Comparison of ENCODE assay signal across 33 cellular contexts in the genomic region with DNA sequence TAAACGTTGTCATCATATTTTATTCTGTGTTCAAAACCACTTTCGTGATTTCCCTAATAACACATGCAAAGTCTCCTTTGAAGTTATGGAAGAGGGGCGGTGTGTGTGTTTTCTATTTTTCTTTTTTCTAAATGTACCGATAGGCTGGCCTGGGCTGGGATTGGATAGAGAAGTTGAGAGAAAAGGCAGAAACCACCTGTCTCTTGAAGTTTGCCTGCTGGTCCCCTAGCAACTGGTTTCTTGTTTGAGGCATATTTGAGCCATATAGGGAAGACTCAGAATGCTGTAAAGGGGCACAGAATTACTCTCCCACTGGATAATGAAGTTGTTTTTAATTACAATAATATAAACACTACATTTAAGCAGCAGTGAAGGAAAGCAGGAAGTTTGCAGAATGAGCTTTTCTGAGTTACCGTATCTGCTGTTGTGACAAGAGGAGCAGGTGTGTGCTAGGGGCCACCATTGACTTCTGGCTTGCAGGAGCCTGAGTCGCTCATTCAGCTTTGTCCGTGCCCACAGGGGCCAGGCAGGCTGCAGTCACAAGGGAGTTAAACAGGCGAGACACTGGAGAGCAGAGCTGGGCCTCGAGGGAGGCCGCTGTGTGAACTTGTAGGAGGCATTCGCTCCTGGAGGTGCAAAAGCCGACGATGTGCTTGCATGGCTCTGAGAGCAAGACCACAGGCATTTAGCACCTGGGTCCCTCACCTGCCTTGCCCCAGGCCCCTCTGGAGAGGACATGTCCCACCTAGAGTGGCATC.
DNase-seq lines count a peak whose midpoint lies in the region; ATAC-seq, FAIRE-seq and TF ChIP-seq lines count a peak whose summit lies in the region.
"Had no signal": no experiment of that assay in that cellular context is flagged by ENCODE, and none has a peak within 500 bp of the region (broad histone marks: within the 10 kb centered on the region; RNA-seq: fewer than 3 reads in every experiment).

No MANE protein-coding gene starts in this region.

- H3K27ac Mint-ChIP-seq in activated CD4-positive, alpha-beta T cell treated with anti-CD3 and anti-CD28 coated beads for 36 hours = no peak overlapping the region
- no peak overlapping the region for H3K27ac Mint-ChIP-seq in CD8-positive, alpha-beta memory T cell
- H3K27ac Mint-ChIP-seq: activated CD8-positive, alpha-beta T cell treated with anti-CD3 and anti-CD28 coated beads for 36 hours; activated T-helper 2 cell treated with anti-CD3 and anti-CD28 coated beads, Interferon-gamma antibody, Interleukin-2, Interleukin-4, amounts not matched to agents 10 μg/mL and 5 μg/mL and 100 μg/mL, durations not matched to agents 14 hours and 24 hours and 36 hours; CD4-positive, CD25-positive, alpha-beta regulatory T cell; mesothelial cell of epicardium; naive B cell; stimulated activated naive CD8-positive, alpha-beta T cell treated with anti-CD3 and anti-CD28 coated beads, Interleukin-15, amount 100 ng/mL, for 72 hours; T-helper 2 cell treated with Interferon-gamma antibody and Interleukin-4, amounts not matched to agents 5 μg/mL and 100 μg/mL, for 36 hours had no signal

- ATAC-seq in activated CD4-positive, alpha-beta T cell treated with anti-CD3 and anti-CD28 coated beads for 36 hours = no peak
- ATAC-seq: activated CD8-positive, alpha-beta T cell treated with anti-CD3 and anti-CD28 coated beads for 36 hours; HCT116; heart right ventricle; psoas muscle; stimulated activated naive CD8-positive, alpha-beta T cell treated with anti-CD3 and anti-CD28 coated beads, Interleukin-15, amount 100 ng/mL, for 72 hours had no signal

- no peaks in the 10 kb centered on the region for H3K4me1 Mint-ChIP-seq in activated CD4-positive, alpha-beta T cell treated with anti-CD3 and anti-CD28 coated beads for 36 hours
- no peaks in the 10 kb centered on the region for H3K4me1 Mint-ChIP-seq in CD8-positive, alpha-beta memory T cell
- H3K4me1 Mint-ChIP-seq: naive B cell had no signal

- H3K4me3 ChIP-seq in OCI-LY3 (ENCODE audit: low read length) = no peak overlapping the region
- H3K4me3 ChIP-seq in CD8-positive, alpha-beta memory T cell (ENCODE audit: low read length) = no peak overlapping the region
- H3K4me3 ChIP-seq: dorsolateral prefrontal cortex, heart right ventricle, psoas muscle, sigmoid colon, thoracic aorta, uterus had no signal

- CTCF ChIA-PET in activated CD4-positive, alpha-beta T cell treated with anti-CD3 and anti-CD28 coated beads for 36 hours (lab: Charles Lee) = interaction anchor here (0.7 to 1.8 kb wide), 3 partner anchors 95 to 616 kb away, joined by 3 to 7 read pairs (median 4); no protein-coding TSS in a partner anchor
- CTCF ChIA-PET in CD8-positive, alpha-beta memory T cell (lab: Charles Lee) = interaction anchor here (0.7 to 2.4 kb wide), 2 partner anchors 9 to 20 kb away, joined by 3 to 5 read pairs; no protein-coding TSS in a partner anchor

- no peaks in the 10 kb centered on the region for H3K36me3 Mint-ChIP-seq in activated CD4-positive, alpha-beta T cell treated with anti-CD3 and anti-CD28 coated beads for 36 hours (ENCODE audit: low read depth)
- H3K36me3 Mint-ChIP-seq in CD8-positive, alpha-beta memory T cell = no peaks in the 10 kb centered on the region
- H3K36me3 Mint-ChIP-seq: CD4-positive, CD25-positive, alpha-beta regulatory T cell; naive B cell had no signal

- peak overlapping the region; percentile 52; the same call in 1 of the 2 replicates for H2AFZ ChIP-seq in OCI-LY3 (ENCODE audit: low read depth, low read length)

- FAIRE-seq in GM12891 (lab: Jason Lieb, UNC) = peak; percentile 65
- FAIRE-seq: A204.1, D721Med had no signal

- no peak overlapping the region for H3K4me3 Mint-ChIP-seq in activated CD4-positive, alpha-beta T cell treated with anti-CD3 and anti-CD28 coated beads for 36 hours
- H3K4me3 Mint-ChIP-seq in CD8-positive, alpha-beta memory T cell = no peak overlapping the region
- H3K4me3 Mint-ChIP-seq: activated CD8-positive, alpha-beta T cell treated with anti-CD3 and anti-CD28 coated beads for 36 hours; CD4-positive, CD25-positive, alpha-beta regulatory T cell; mesothelial cell of epicardium; naive B cell; stimulated activated naive CD8-positive, alpha-beta T cell treated with anti-CD3 and anti-CD28 coated beads, Interleukin-15, amount 100 ng/mL, for 72 hours; T-helper 2 cell treated with Interferon-gamma antibody and Interleukin-4, amounts not matched to agents 5 μg/mL and 100 μg/mL, for 36 hours had no signal

- H3K9ac ChIP-seq in OCI-LY3 (ENCODE audit: low read length) = no peak overlapping the region

- peaks cover 21% of the 10 kb centered on the region for H3K4me1 ChIP-seq in OCI-LY3 (ENCODE audit: low read length)
- H3K4me1 ChIP-seq in CD8-positive, alpha-beta memory T cell (ENCODE audit: insufficient read depth, low read length) = no peaks in the 10 kb centered on the region
- H3K4me1 ChIP-seq: psoas muscle, uterus had no signal

- no peak for TF ChIP-seq CTCF in OCI-LY3 (IDR thresholded peaks at IDR 0.05; ENCODE audit: low read depth, low read length)

- intact Hi-C loops in activated CD4-positive, alpha-beta T cell treated with anti-CD3 and anti-CD28 coated beads for 36 hours (cut with DNase I, micrococcal nuclease) = no loop called here

- H4K20me1 ChIP-seq in OCI-LY3 (ENCODE audit: insufficient read depth, low read length) = no peaks in the 10 kb centered on the region

- no peaks in the 10 kb centered on the region for H3K79me2 ChIP-seq in OCI-LY3 (ENCODE audit: low read length)

- POLR2A ChIA-PET in activated CD4-positive, alpha-beta T cell treated with anti-CD3 and anti-CD28 coated beads for 36 hours (lab: Charles Lee) = no interaction called here
- POLR2A ChIA-PET in CD8-positive, alpha-beta memory T cell (lab: Charles Lee) = no interaction called here

- no peaks in the 10 kb centered on the region for H3K9me3 Mint-ChIP-seq in activated CD4-positive, alpha-beta T cell treated with anti-CD3 and anti-CD28 coated beads for 36 hours (ENCODE audit: low read depth)
- H3K9me3 Mint-ChIP-seq in CD8-positive, alpha-beta memory T cell = no peaks in the 10 kb centered on the region
- H3K9me3 Mint-ChIP-seq: activated CD8-positive, alpha-beta T cell treated with anti-CD3 and anti-CD28 coated beads for 36 hours; activated T-helper 2 cell treated with anti-CD3 and anti-CD28 coated beads, Interferon-gamma antibody, Interleukin-2, Interleukin-4, amounts not matched to agents 10 μg/mL and 5 μg/mL and 100 μg/mL, durations not matched to agents 14 hours and 24 hours and 36 hours; naive B cell; stimulated activated naive CD8-positive, alpha-beta T cell treated with anti-CD3 and anti-CD28 coated beads, Interleukin-15, amount 100 ng/mL, for 72 hours; T-helper 2 cell treated with Interferon-gamma antibody and Interleukin-4, amounts not matched to agents 5 μg/mL and 100 μg/mL, for 36 hours had no signal

- peaks cover 6% of the 10 kb centered on the region for H3K27me3 Mint-ChIP-seq in activated CD4-positive, alpha-beta T cell treated with anti-CD3 and anti-CD28 coated beads for 36 hours
- H3K27me3 Mint-ChIP-seq in CD8-positive, alpha-beta memory T cell = peaks cover 5 to 18% of the 10 kb centered on the region in 2 donors

- TF ChIP-seq POLR2A in GM12891 (IDR thresholded peaks at IDR 0.05; ENCODE audit: low read depth, low read length) = no peak

- H3K27ac ChIP-seq in OCI-LY3 (ENCODE audit: low read length) = no peak overlapping the region
- H3K27ac ChIP-seq in CD8-positive, alpha-beta memory T cell (ENCODE audit: low read depth, low read length) = no peak overlapping the region
- H3K27ac ChIP-seq: brain microvascular endothelial cell, dorsolateral prefrontal cortex, heart right ventricle, psoas muscle, sigmoid colon, thoracic aorta, uterus had no signal

- peak overlapping the region; percentile 47 for H3K4me2 ChIP-seq in OCI-LY3 (ENCODE audit: low read length)

- H3K27me3 ChIP-seq in OCI-LY3 (ENCODE audit: low read depth, low read length) = no peaks in the 10 kb centered on the region; the same call in 1 of the 2 replicates
- H3K27me3 ChIP-seq in CD8-positive, alpha-beta memory T cell (ENCODE audit: insufficient read depth, low read length, poor library complexity, severe bottlenecking) = no peaks in the 10 kb centered on the region
- H3K27me3 ChIP-seq: brain microvascular endothelial cell, sigmoid colon, uterus had no signal

- H3K9me3 ChIP-seq in OCI-LY3 (ENCODE audit: insufficient read depth, low read length) = no peaks in the 10 kb centered on the region
- no peaks in the 10 kb centered on the region for H3K9me3 ChIP-seq in CD8-positive, alpha-beta memory T cell (ENCODE audit: low read length)
- H3K9me3 ChIP-seq: sigmoid colon, thoracic aorta had no signal

- no peaks in the 10 kb centered on the region for H3K36me3 ChIP-seq in OCI-LY3 (replicated peaks; ENCODE audit: low read depth, low read length)
- H3K36me3 ChIP-seq in CD8-positive, alpha-beta memory T cell (ENCODE audit: insufficient read depth, low read length) = no peaks in the 10 kb centered on the region
- H3K36me3 ChIP-seq: brain microvascular endothelial cell, heart right ventricle, sigmoid colon, thoracic aorta, uterus had no signal

- DNase-seq in NCI-H2107 treated with DMSO at 0.1 percent for 48 hours (lab: John Stamatoyannopoulos, UW; ENCODE audit: unreplicated experiment) (peak; percentile 44), NCI-H2107 (lab: John Stamatoyannopoulos, UW) (no peak), GM12891 (ENCODE audit: insufficient read length, low spot score) (peak; percentile 39), left kidney (ENCODE audit: low read depth, low spot score) (peak; percentile 25), germinal center (ENCODE audit: low spot score) (no peak)
- no peak for DNase-seq in activated CD4-positive, alpha-beta T cell treated with anti-CD3 and anti-CD28 coated beads for 36 hours
- DNase-seq in CD8-positive, alpha-beta memory T cell = no peak
- DNase-seq: activated CD8-positive, alpha-beta T cell treated with anti-CD3 and anti-CD28 coated beads for 36 hours; activated naive CD4-positive, alpha-beta T cell treated with anti-CD3 and anti-CD28 coated beads, Interleukin-2, amount 50 U/mL, for 16 hours; amygdala; brain microvascular endothelial cell; CD4-positive, CD25-positive, alpha-beta regulatory T cell; dorsolateral prefrontal cortex; foreskin melanocyte; heart right ventricle; Karpas-422; naive B cell; NCI-H1436 treated with DMSO at 0.1 percent for 48 hours; NCI-H82; psoas muscle; sigmoid colon; stimulated activated CD4-positive, alpha-beta T cell treated with anti-CD3 and anti-CD28 coated beads, Interleukin-12 subunit alpha, Interleukin-12 subunit beta, amount 100 ng/mL, for 4 hours; stimulated activated CD4-positive, alpha-beta T cell treated with anti-CD3 and anti-CD28 coated beads, Interleukin-2, amount 100 ng/mL, for 48 hours; stimulated activated naive CD8-positive, alpha-beta T cell treated with anti-CD3 and anti-CD28 coated beads, Interleukin-15, amount 100 ng/mL, for 72 hours; uterus had no signal

TF ChIP-seq in GM12891, 5 proteins besides CTCF, POLR2A, EP300 and RAD21:
- TF ChIP-seq TAF1 (IDR thresholded peaks at IDR 0.05; ENCODE audit: low read depth, low read length) = no peak
- no peak for TF ChIP-seq SPI1 (IDR thresholded peaks at IDR 0.05; ENCODE audit: low read depth, low read length)
- TF ChIP-seq POLR2AphosphoS5 (IDR thresholded peaks at IDR 0.05; ENCODE audit: low read depth, low read length) = no peak
TF ChIP-seq in GM12891: peak in this region for 0.

Comparison
In these comparisons a context has a peak if more than half of its experiments do, and no peak if none do; other contexts are left out.
1. DNase-seq: peak in NCI-H2107 treated with DMSO at 0.1 percent for 48 hours (single experiment), GM12891 (single experiment) and left kidney (single experiment); none in NCI-H2107 (single experiment), activated CD4-positive, alpha-beta T cell treated with anti-CD3 and anti-CD28 coated beads for 36 hours (single experiment), germinal center (single experiment) and CD8-positive, alpha-beta memory T cell (0 of 5).